1 cellular context compared by ENCODE assay signal in genomic region chr6:166387642-166388325, GRCh38.
A peak's percentile ranks its signal among the peaks of the same experiment; 100 is the strongest.
TF ChIP-seq lines count a peak whose summit lies in the region.

No MANE protein-coding gene starts in this region.

TF ChIP-seq in HepG2, 621 proteins besides CTCF, POLR2A, EP300 and RAD21 (continued from another document):
- TF ChIP-seq TFE3 (CRISPR knock-in tag; IDR thresholded peaks at IDR 0.05) = peak; percentile 87
- no peak for TF ChIP-seq ZNF766 (CRISPR knock-in tag; IDR thresholded peaks at IDR 0.05; ENCODE audit: borderline replicate concordance)
- TF ChIP-seq MED13 (CRISPR knock-in tag; IDR thresholded peaks at IDR 0.05) = peak; percentile 94
- 0 out of 2 replicates have a peak, but pooled peaks have one; percentile 68 for TF ChIP-seq FIP1L1 (IDR thresholded peaks at IDR 0.05; ENCODE audit: borderline replicate concordance, insufficient read depth, low read depth, low read length)
- no peak for TF ChIP-seq GRHL1 (CRISPR knock-in tag; conservative IDR thresholded peaks at IDR 0.05)
- no peak for TF ChIP-seq SPEN (CRISPR knock-in tag; IDR thresholded peaks at IDR 0.05; ENCODE audit: low read depth)
- TF ChIP-seq ZBTB21 (CRISPR knock-in tag; IDR thresholded peaks at IDR 0.05) = no peak
- peak; percentile 36; the same call in 1 of the 2 replicates for TF ChIP-seq ZNF644 (CRISPR knock-in tag; IDR thresholded peaks at IDR 0.05; ENCODE audit: low read depth)
- TF ChIP-seq ZNF577 (CRISPR knock-in tag; IDR thresholded peaks at IDR 0.05; ENCODE audit: borderline replicate concordance, low read depth) = no peak
- TF ChIP-seq ZBTB20 (CRISPR knock-in tag; IDR thresholded peaks at IDR 0.05; ENCODE audit: borderline replicate concordance, low read depth) = 0 out of 2 replicates have a peak, but pooled peaks have one; percentile 49
- no peak for TF ChIP-seq PRMT3 (CRISPR knock-in tag; IDR thresholded peaks at IDR 0.05; ENCODE audit: borderline replicate concordance, low read depth)
- peak; percentile 75; the same call in 1 of the 2 replicates for TF ChIP-seq ZNF256 (CRISPR knock-in tag; conservative IDR thresholded peaks at IDR 0.05)
